In the genomic region with DNA sequence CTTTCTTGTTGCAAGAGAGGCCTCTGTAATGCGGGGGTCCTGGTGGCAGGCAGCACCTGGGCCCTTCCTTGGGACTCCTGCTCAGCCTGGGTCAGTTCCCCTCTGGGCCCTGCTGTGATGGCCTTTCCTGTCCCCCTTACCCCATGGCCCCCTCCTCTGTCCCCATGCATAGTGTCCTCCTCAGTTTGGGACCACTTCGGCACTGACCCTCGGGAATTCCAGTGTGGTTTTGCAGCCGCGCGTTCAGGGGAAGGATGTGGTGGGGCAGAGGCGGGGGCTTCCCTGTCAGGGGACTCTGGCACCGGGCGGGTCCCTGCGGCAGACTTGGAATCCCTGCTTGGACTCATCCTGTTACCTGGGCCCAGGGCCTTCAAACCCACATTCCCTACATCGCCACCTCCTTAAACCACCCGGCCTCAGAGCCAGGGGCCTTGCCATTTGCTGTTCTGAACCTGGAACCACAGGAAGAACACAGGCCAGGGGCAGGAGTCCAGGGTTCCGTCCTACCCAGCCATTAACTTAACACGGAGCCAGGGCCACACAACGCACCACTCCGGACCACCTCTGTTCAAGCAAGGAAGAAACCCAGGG, we compare ENCODE assay signal across 23 cellular contexts. TPM values are rescaled to one million over a fixed set of nuclear protein-coding genes. Genes with fewer than 3 reads are reported as not detected.
A peak's percentile ranks its signal among the peaks of the same experiment; 100 is the strongest.
DNase-seq lines count a peak whose midpoint lies in the region; ATAC-seq and TF ChIP-seq lines count a peak whose summit lies in the region.
"Had no signal": no experiment of that assay in that cellular context is flagged by ENCODE, and none has a peak within 500 bp of the region (broad histone marks: within the 10 kb centered on the region; RNA-seq: fewer than 3 reads in every experiment).

No MANE protein-coding gene starts in this region.

- H2AFZ ChIP-seq in neuronal stem cell (ENCODE audit: low read length): no peak overlapping the region

- no peaks in the 10 kb centered on the region for H3K9me3 ChIP-seq in esophagus squamous epithelium
- no peaks in the 10 kb centered on the region for H3K9me3 ChIP-seq in neuronal stem cell (replicated peaks in 1 of 2; ENCODE audit: control insufficient read depth in 2 of 2, insufficient read depth in 1 of 2, low read depth in 1 of 2, low read length in 2 of 2)
- H3K9me3 ChIP-seq: left ventricle myocardium inferior had no signal

- CTCF ChIA-PET in WTC11 (lab: Charles Lee): interaction anchor here (1.0 to 2.2 kb wide), 5 partner anchors 9 to 109 kb away, joined by 3 to 16 read pairs (median 9); no protein-coding TSS in a partner anchor

- H3K9me3 Mint-ChIP-seq in WTC11: no peaks in the 10 kb centered on the region

- POLR2A ChIA-PET in WTC11 (lab: Charles Lee): no interaction called here

- intact Hi-C loops in esophagus squamous epithelium (cut with DNase I): no loop called here

- no peak overlapping the region for H2BK5ac ChIP-seq in neuronal stem cell (ENCODE audit: low read length)

- no peak overlapping the region for H3K4me3 Mint-ChIP-seq in WTC11
- H3K4me3 Mint-ChIP-seq: activated naive CD8-positive, alpha-beta T cell; CD4-positive, CD25-positive, alpha-beta regulatory T cell had no signal

- peaks cover 11% of the 10 kb centered on the region for H3K4me1 Mint-ChIP-seq in WTC11
- H3K4me1 Mint-ChIP-seq: CD4-positive, CD25-positive, alpha-beta regulatory T cell had no signal

- H3K27ac ChIP-seq in esophagus squamous epithelium (peak overlapping the region; percentile 95 to 98 (median 97)), neuronal stem cell (replicated peaks; ENCODE audit: low read length) (no peak overlapping the region), urinary bladder (ENCODE audit: low read depth) (peak overlapping the region; percentile 85)
- H3K27ac ChIP-seq: left ventricle myocardium inferior had no signal

- H3K4me3 ChIP-seq in esophagus squamous epithelium: no peak overlapping the region
- no peak overlapping the region for H3K4me3 ChIP-seq in neuronal stem cell (ENCODE audit: low read length in 2 of 2)
- no peak overlapping the region for H3K4me3 ChIP-seq in urinary bladder (ENCODE audit: low read depth, low read length)
- H3K4me3 ChIP-seq: left ventricle myocardium inferior had no signal

- no peak overlapping the region for H2BK12ac ChIP-seq in neuronal stem cell (ENCODE audit: low read length)

- no peak overlapping the region for H4K8ac ChIP-seq in neuronal stem cell (ENCODE audit: low read depth, low read length)

- no peaks in the 10 kb centered on the region for H3K36me3 ChIP-seq in esophagus squamous epithelium
- no peaks in the 10 kb centered on the region for H3K36me3 ChIP-seq in neuronal stem cell (replicated peaks in 1 of 2; ENCODE audit: control insufficient read depth in 2 of 2, insufficient read depth in 2 of 2, low read length in 2 of 2)
- no peaks in the 10 kb centered on the region for H3K36me3 ChIP-seq in urinary bladder (ENCODE audit: insufficient read depth)
- H3K36me3 ChIP-seq: left ventricle myocardium inferior had no signal

- no peaks in the 10 kb centered on the region for H3K79me1 ChIP-seq in neuronal stem cell (ENCODE audit: low read depth, low read length)

- peak overlapping the region; percentile 29 for H3K18ac ChIP-seq in neuronal stem cell (ENCODE audit: low read length)

- no peak overlapping the region for H3K9ac ChIP-seq in neuronal stem cell (ENCODE audit: low read depth, low read length, poor library complexity)

- H3K4ac ChIP-seq in neuronal stem cell (ENCODE audit: low read length): no peak overlapping the region

- H3K27me3 ChIP-seq in esophagus squamous epithelium: no peaks in the 10 kb centered on the region
- peaks cover 0 to 58% (median 0%) of the 10 kb centered on the region in 3 experiments for H3K27me3 ChIP-seq in neuronal stem cell (ENCODE audit: control insufficient read depth in 3 of 3, insufficient read depth in 3 of 3, low read depth in 1 of 3, low read length in 3 of 3)

- TF ChIP-seq CTCF in WTC11 (IDR thresholded peaks at IDR 0.05) (no peak), esophagus squamous epithelium (IDR thresholded peaks at IDR 0.05) (no peak)

- no peak overlapping the region for H3K23ac ChIP-seq in neuronal stem cell (ENCODE audit: low read depth, low read length, poor library complexity)

- H2BK120ac ChIP-seq in neuronal stem cell (ENCODE audit: low read depth, low read length): no peak overlapping the region

- H2AK5ac ChIP-seq in neuronal stem cell (ENCODE audit: low read depth, low read length): peak overlapping the region; percentile 99

- no peak overlapping the region for H4K91ac ChIP-seq in neuronal stem cell (ENCODE audit: low read depth, low read length, poor library complexity)

- H3K36me3 Mint-ChIP-seq in WTC11: no peaks in the 10 kb centered on the region
- H3K36me3 Mint-ChIP-seq: activated naive CD8-positive, alpha-beta T cell; CD4-positive, CD25-positive, alpha-beta regulatory T cell had no signal

- H3K27ac Mint-ChIP-seq in WTC11: 0 out of 2 replicates have a peak overlapping the region, but pooled peaks have one; percentile 53
- H3K27ac Mint-ChIP-seq: activated naive CD8-positive, alpha-beta T cell; CD4-positive, CD25-positive, alpha-beta regulatory T cell had no signal

- WGBS in esophagus squamous epithelium, 2 donors: 31 to 70% methylated on average over 2 to 5 of the region's 16 CpGs
- WGBS in neuronal stem cell (ENCODE audit: extremely low coverage in 2 of 2, insufficient read length in 2 of 2, insufficient replicate concordance in 1 of 2), 2 donors: no CpG with 5 or more reads among the region's 16 CpGs
- WGBS in urinary bladder: 85% methylated on average over 16 of the region's 16 CpGs

- no peak for DNase-seq in WTC11 (ENCODE audit: low spot score)
- DNase-seq in esophagus squamous epithelium (lab: John Stamatoyannopoulos, UW): no peak
- no peak for DNase-seq in neuronal stem cell (ENCODE audit: low spot score)
- DNase-seq in NCI-H1694 (lab: John Stamatoyannopoulos, UW): no peak
- no peak for DNase-seq in hippocampal formation (lab: John Stamatoyannopoulos, UW)
- DNase-seq: activated CD4-positive, alpha-beta T cell treated with anti-CD3 and anti-CD28 coated beads for 4 hours; CD4-positive, CD25-positive, alpha-beta regulatory T cell; DMS153; head of caudate nucleus; left ventricle myocardium inferior; NCI-H1092 treated with DMSO at 0.1 percent for 48 hours; NCI-H2029 treated with DMSO at 0.1 percent for 48 hours; NCI-H446; retina; stimulated activated CD4-positive, alpha-beta T cell treated with anti-CD3 and anti-CD28 coated beads, Interleukin-12 subunit alpha, Interleukin-12 subunit beta, amount 100 ng/mL, for 4 hours; stimulated activated CD4-positive, alpha-beta T cell treated with anti-CD3 and anti-CD28 coated beads, Interleukin-4, amount 100 ng/mL, for 4 hours; stimulated activated naive CD8-positive, alpha-beta T cell treated with anti-CD3 and anti-CD28 coated beads, Interleukin-15, Interleukin-2, amounts not matched to agents 100 U/mL and 50 U/mL, for 24 hours; T-helper 1 cell had no signal

- H3K4me2 ChIP-seq in neuronal stem cell (ENCODE audit: insufficient read depth, low read length, poor library complexity, severe bottlenecking): no peak overlapping the region

- H3K14ac ChIP-seq in neuronal stem cell (ENCODE audit: low read length): no peak overlapping the region

- H3K27me3 Mint-ChIP-seq in WTC11 (ENCODE audit: low read depth): no peaks in the 10 kb centered on the region
- H3K27me3 Mint-ChIP-seq: activated naive CD8-positive, alpha-beta T cell; CD4-positive, CD25-positive, alpha-beta regulatory T cell had no signal

- TF ChIP-seq POLR2A in esophagus squamous epithelium (IDR thresholded peaks at IDR 0.05): no peak

- peaks cover 48 to 98% (median 63%) of the 10 kb centered on the region in 3 donors for H3K4me1 ChIP-seq in esophagus squamous epithelium
- peaks cover 0 to 15% of the 10 kb centered on the region in 2 donors for H3K4me1 ChIP-seq in neuronal stem cell (ENCODE audit: control insufficient read depth in 2 of 2, insufficient read depth in 1 of 2, low read depth in 1 of 2, low read length in 2 of 2)
- no peaks in the 10 kb centered on the region for H3K4me1 ChIP-seq in urinary bladder (ENCODE audit: insufficient read depth)
- H3K4me1 ChIP-seq: left ventricle myocardium inferior had no signal

- ATAC-seq in WTC11: no peak
- ATAC-seq in HG03045 (IDR thresholded peaks at IDR 0.05; ENCODE audit: unreplicated experiment): no peak
- ATAC-seq: stimulated activated naive CD8-positive, alpha-beta T cell treated with anti-CD3 and anti-CD28 coated beads, Interleukin-15, Interleukin-2, amounts not matched to agents 100 U/mL and 50 U/mL, for 24 hours had no signal

- peak overlapping the region; percentile 46 for H2BK15ac ChIP-seq in neuronal stem cell (ENCODE audit: low read length)

TF ChIP-seq in WTC11, 78 proteins besides CTCF, POLR2A, EP300 and RAD21 (continues in another document):
- TF ChIP-seq, protein P1, sequence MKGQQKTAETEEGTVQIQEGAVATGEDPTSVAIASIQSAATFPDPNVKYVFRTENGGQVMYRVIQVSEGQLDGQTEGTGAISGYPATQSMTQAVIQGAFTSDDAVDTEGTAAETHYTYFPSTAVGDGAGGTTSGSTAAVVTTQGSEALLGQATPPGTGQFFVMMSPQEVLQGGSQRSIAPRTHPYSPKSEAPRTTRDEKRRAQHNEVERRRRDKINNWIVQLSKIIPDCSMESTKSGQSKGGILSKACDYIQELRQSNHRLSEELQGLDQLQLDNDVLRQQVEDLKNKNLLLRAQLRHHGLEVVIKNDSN (CRISPR knock-in tag; IDR thresholded peaks at IDR 0.05): no peak
- TF ChIP-seq FOXJ3 (CRISPR knock-in tag; IDR thresholded peaks at IDR 0.05; ENCODE audit: borderline replicate concordance) (no peak), OVOL2 (CRISPR knock-in tag; IDR thresholded peaks at IDR 0.05; ENCODE audit: borderline replicate concordance) (no peak)

RNA-seq across cellular contexts. Expression of a gene that starts 31.4 kb away (rescaled TPM):
- 466 to 481 TPM (median 475 TPM) in 3 replicates for total RNA-seq in WTC11 (2021)
- 100 to 1,000 TPM in 3 of 4 donors, 10 to 100 TPM in 1; 96.5 to 311 (median 223) TPM for total RNA-seq in esophagus squamous epithelium
- 353 TPM for polyA plus RNA-seq in neuronal stem cell (2013, experiment 1 of 2)
- polyA plus RNA-seq in neuronal stem cell (2013, experiment 2 of 2): 340 TPM
- 96.6 TPM for total RNA-seq in urinary bladder
- 649 TPM for polyA plus RNA-seq in urinary bladder

RNA-seq across cellular contexts. Expression of a gene that starts 32.9 kb away (rescaled TPM):
- 0.53 to 1.5 TPM (median 0.92 TPM) in 3 replicates for total RNA-seq in WTC11 (2021)
- 1,000 to 10,000 TPM in 1 of 4 donors, 10 to 100 TPM in 3; 45.8 to 2,552 (median 75.7) TPM for total RNA-seq in esophagus squamous epithelium
- polyA plus RNA-seq in neuronal stem cell (2013, experiment 1 of 2): 0.07 TPM
- 0.03 TPM for polyA plus RNA-seq in neuronal stem cell (2013, experiment 2 of 2)
- total RNA-seq in urinary bladder: 33.5 TPM
- 72.1 TPM for polyA plus RNA-seq in urinary bladder
- total RNA-seq: CD4-positive, CD25-positive, alpha-beta regulatory T cell; left ventricle myocardium inferior; mucosa of gallbladder had no signal
- polyA plus RNA-seq: CD4-positive, CD25-positive, alpha-beta regulatory T cell had no signal

RNA-seq across cellular contexts. Expression of a gene that starts 44.7 kb away (rescaled TPM):
- not detected in 3 replicates for total RNA-seq in WTC11 (2021)
- 1,000 to 10,000 TPM in 2 of 4 donors, 100 to 1,000 TPM in 2; 156 to 6,712 (median 1,275) TPM for total RNA-seq in esophagus squamous epithelium
- polyA plus RNA-seq in neuronal stem cell (2013, experiment 1 of 2): not detected
- 0.03 TPM for polyA plus RNA-seq in neuronal stem cell (2013, experiment 2 of 2)
- not detected for total RNA-seq in urinary bladder
- polyA plus RNA-seq in urinary bladder: 0.20 TPM
- total RNA-seq: CD4-positive, CD25-positive, alpha-beta regulatory T cell; left ventricle myocardium inferior; mucosa of gallbladder had no signal
- polyA plus RNA-seq: CD4-positive, CD25-positive, alpha-beta regulatory T cell had no signal

RNA-seq across cellular contexts. Expression of a gene that starts 54.9 kb away (rescaled TPM):
- total RNA-seq in WTC11 (2021) (not detected in 3 replicates), esophagus squamous epithelium (not detected), urinary bladder (not detected)
- not detected for polyA plus RNA-seq in neuronal stem cell (2013, experiment 1 of 2)
- polyA plus RNA-seq in neuronal stem cell (2013, experiment 2 of 2): not detected
- polyA plus RNA-seq in urinary bladder: not detected
- total RNA-seq: CD4-positive, CD25-positive, alpha-beta regulatory T cell; H4; left ventricle myocardium inferior; mucosa of gallbladder had no signal
- polyA plus RNA-seq: CD4-positive, CD25-positive, alpha-beta regulatory T cell had no signal

Comparison
In these comparisons a context has a peak if more than half of its experiments do, and no peak if none do; other contexts are left out.
1. RNA of a gene that starts 32.9 kb away (total RNA-seq): 45.8 to 2,552 TPM in esophagus squamous epithelium and 33.5 TPM in urinary bladder (single experiment); 0.53 to 1.5 TPM in WTC11; every median in the first group is over 10 times any median in the second.
2. RNA of a gene that starts 44.7 kb away (total RNA-seq): 156 to 6,712 TPM in esophagus squamous epithelium; not detected in WTC11 and not detected in urinary bladder (single experiment); every median in the first group is over 100 times any median in the second.